Comparison of ENCODE assay signal across 1 cellular context in the genomic region with DNA sequence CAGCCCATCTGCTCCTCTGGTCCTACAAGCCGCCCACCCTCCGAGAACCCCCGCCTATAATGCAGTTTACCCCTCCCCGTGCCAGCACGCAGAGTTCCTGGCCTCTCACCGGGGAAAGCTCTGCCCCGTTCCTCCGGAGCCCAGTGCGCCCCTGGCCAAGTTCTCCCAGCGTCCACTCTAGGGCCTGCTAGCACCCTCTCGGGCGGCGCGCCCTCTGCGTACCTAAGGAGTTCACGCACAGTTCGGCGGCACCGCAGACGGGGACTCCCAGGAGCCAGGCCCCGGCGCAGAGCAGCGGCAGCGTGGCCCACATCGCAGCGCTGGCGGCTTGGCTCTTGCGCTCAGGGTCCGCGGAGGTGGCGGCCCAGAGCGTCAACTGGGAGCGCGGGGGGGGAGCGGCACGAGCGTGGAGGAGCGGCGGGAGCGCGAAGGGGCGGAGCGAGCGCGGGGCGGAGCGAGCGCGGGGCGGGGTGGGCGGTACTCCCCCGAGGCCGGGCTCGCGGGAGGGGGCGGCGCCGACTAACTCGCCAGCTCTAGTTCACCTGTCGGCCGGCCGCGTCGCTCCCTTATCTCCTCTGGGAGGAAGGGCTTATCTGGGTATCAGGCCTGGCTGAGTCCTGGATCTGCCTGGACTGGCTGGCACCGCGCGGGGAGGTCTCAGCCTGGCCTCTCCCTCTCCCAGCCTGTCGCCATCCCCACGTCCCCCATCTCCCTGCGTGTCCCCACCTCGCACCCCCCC.
TF ChIP-seq lines count a peak whose summit lies in the region.

A gene with protein sequence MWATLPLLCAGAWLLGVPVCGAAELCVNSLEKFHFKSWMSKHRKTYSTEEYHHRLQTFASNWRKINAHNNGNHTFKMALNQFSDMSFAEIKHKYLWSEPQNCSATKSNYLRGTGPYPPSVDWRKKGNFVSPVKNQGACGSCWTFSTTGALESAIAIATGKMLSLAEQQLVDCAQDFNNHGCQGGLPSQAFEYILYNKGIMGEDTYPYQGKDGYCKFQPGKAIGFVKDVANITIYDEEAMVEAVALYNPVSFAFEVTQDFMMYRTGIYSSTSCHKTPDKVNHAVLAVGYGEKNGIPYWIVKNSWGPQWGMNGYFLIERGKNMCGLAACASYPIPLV (minus strand): TSS at position 378 of the 739 bp plus-strand sequence. CDS start 65 bp downstream, at position 313.

TF ChIP-seq in HepG2, 621 proteins besides CTCF, POLR2A, EP300 and RAD21 (continued from another document and continues in another):
- TF ChIP-seq ISX (CRISPR knock-in tag; conservative IDR thresholded peaks at IDR 0.05) (no peak), NCOA1 (CRISPR knock-in tag; IDR thresholded peaks at IDR 0.05) (no peak), NONO (IDR thresholded peaks at IDR 0.05) (no peak), NONO (CRISPR knock-in tag; conservative IDR thresholded peaks at IDR 0.05) (peak; percentile 87), GATA4 (IDR thresholded peaks at IDR 0.05; ENCODE audit: borderline replicate concordance, low read depth) (no peak), KDM3A (CRISPR knock-in tag; IDR thresholded peaks at IDR 0.05; ENCODE audit: low read depth) (peak; percentile 64; the same call in 1 of the 2 replicates), JUNB (CRISPR knock-in tag; IDR thresholded peaks at IDR 0.05; ENCODE audit: borderline replicate concordance) (no peak; the same call in 1 of the 2 replicates), PCBP2 (optimal IDR thresholded peaks at IDR 0.05; ENCODE audit: low read depth, low read length, poor library complexity, severe bottlenecking) (no peak), PHF5A (CRISPR knock-in tag; IDR thresholded peaks at IDR 0.05; ENCODE audit: low read depth, unreplicated experiment) (no peak), SKI (IDR thresholded peaks at IDR 0.05; ENCODE audit: partially characterized antibody) (peak; percentile 55), ZBTB42 (CRISPR knock-in tag; IDR thresholded peaks at IDR 0.05) (no peak), TEAD3 (CRISPR knock-in tag; optimal IDR thresholded peaks at IDR 0.05; ENCODE audit: borderline replicate concordance) (peak; percentile 58), ZNF839 (CRISPR knock-in tag; IDR thresholded peaks at IDR 0.05; ENCODE audit: borderline replicate concordance) (no peak), POLR2G (IDR thresholded peaks at IDR 0.05; ENCODE audit: low read depth, low read length) (peak; percentile 80), HDAC1 (CRISPR knock-in tag; IDR thresholded peaks at IDR 0.05) (peak; percentile 73; the same call in 1 of the 2 replicates), MAF1 (CRISPR knock-in tag; IDR thresholded peaks at IDR 0.05; ENCODE audit: borderline replicate concordance) (no peak), MTF2 (CRISPR knock-in tag; IDR thresholded peaks at IDR 0.05; ENCODE audit: borderline replicate concordance) (no peak), NCOR1 (IDR thresholded peaks at IDR 0.05; ENCODE audit: borderline replicate concordance, low read length) (no peak), ASH2L (IDR thresholded peaks at IDR 0.05; ENCODE audit: insufficient read length, low read depth, low read length) (peak; percentile 62), KMT2B (CRISPR knock-in tag; IDR thresholded peaks at IDR 0.05) (peak; percentile 61), SPEN (CRISPR knock-in tag; IDR thresholded peaks at IDR 0.05; ENCODE audit: low read depth) (peak; percentile 81), U2AF2 (IDR thresholded peaks at IDR 0.05; ENCODE audit: low read depth, low read length) (no peak), BHLHE40 (IDR thresholded peaks at IDR 0.05; ENCODE audit: low read length) (peak; percentile 67), DR1 (CRISPR knock-in tag; IDR thresholded peaks at IDR 0.05) (no peak), ZKSCAN1 (IDR thresholded peaks at IDR 0.05; ENCODE audit: low read length) (no peak), MEF2D (CRISPR knock-in tag; IDR thresholded peaks at IDR 0.05) (peak; percentile 61), ZNF564 (CRISPR knock-in tag; IDR thresholded peaks at IDR 0.05) (peak; percentile 85), SMARCE1 (IDR thresholded peaks at IDR 0.05; ENCODE audit: borderline replicate concordance) (no peak), HCFC1 (IDR thresholded peaks at IDR 0.05; ENCODE audit: low read depth, low read length) (no peak)
- TF ChIP-seq, protein P1, sequence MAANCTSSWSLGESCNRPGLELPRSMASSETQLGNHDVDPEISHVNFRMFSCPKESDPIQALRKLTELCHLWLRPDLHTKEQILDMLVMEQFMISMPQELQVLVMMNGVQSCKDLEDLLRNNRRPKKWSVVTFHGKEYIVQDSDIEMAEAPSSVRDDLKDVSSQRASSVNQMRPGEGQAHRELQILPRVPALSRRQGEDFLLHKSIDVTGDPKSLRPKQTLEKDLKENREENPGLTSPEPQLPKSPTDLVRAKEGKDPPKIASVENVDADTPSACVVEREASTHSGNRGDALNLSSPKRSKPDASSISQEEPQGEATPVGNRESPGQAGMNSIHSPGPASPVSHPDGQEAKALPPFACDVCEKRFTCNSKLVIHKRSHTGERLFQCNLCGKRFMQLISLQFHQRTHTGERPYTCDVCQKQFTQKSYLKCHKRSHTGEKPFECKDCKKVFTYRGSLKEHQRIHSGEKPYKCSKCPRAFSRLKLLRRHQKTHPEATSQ (CRISPR knock-in tag; IDR thresholded peaks at IDR 0.05; ENCODE audit: borderline replicate concordance) = no peak
- TF ChIP-seq, protein P2, sequence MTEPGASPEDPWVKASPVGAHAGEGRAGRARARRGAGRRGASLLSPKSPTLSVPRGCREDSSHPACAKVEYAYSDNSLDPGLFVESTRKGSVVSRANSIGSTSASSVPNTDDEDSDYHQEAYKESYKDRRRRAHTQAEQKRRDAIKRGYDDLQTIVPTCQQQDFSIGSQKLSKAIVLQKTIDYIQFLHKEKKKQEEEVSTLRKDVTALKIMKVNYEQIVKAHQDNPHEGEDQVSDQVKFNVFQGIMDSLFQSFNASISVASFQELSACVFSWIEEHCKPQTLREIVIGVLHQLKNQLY (CRISPR knock-in tag; IDR thresholded peaks at IDR 0.05) = no peak
- TF ChIP-seq, protein P3, sequence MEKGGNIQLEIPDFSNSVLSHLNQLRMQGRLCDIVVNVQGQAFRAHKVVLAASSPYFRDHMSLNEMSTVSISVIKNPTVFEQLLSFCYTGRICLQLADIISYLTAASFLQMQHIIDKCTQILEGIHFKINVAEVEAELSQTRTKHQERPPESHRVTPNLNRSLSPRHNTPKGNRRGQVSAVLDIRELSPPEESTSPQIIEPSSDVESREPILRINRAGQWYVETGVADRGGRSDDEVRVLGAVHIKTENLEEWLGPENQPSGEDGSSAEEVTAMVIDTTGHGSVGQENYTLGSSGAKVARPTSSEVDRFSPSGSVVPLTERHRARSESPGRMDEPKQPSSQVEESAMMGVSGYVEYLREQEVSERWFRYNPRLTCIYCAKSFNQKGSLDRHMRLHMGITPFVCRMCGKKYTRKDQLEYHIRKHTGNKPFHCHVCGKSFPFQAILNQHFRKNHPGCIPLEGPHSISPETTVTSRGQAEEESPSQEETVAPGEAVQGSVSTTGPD (CRISPR knock-in tag; IDR thresholded peaks at IDR 0.05) = no peak
- TF ChIP-seq, protein P4, sequence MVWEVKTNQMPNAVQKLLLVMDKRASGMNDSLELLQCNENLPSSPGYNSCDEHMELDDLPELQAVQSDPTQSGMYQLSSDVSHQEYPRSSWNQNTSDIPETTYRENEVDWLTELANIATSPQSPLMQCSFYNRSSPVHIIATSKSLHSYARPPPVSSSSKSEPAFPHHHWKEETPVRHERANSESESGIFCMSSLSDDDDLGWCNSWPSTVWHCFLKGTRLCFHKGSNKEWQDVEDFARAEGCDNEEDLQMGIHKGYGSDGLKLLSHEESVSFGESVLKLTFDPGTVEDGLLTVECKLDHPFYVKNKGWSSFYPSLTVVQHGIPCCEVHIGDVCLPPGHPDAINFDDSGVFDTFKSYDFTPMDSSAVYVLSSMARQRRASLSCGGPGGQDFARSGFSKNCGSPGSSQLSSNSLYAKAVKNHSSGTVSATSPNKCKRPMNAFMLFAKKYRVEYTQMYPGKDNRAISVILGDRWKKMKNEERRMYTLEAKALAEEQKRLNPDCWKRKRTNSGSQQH (CRISPR knock-in tag; IDR thresholded peaks at IDR 0.05; ENCODE audit: low read depth) = peak; percentile 58; the same call in 1 of the 2 replicates
- TF ChIP-seq, protein P5, sequence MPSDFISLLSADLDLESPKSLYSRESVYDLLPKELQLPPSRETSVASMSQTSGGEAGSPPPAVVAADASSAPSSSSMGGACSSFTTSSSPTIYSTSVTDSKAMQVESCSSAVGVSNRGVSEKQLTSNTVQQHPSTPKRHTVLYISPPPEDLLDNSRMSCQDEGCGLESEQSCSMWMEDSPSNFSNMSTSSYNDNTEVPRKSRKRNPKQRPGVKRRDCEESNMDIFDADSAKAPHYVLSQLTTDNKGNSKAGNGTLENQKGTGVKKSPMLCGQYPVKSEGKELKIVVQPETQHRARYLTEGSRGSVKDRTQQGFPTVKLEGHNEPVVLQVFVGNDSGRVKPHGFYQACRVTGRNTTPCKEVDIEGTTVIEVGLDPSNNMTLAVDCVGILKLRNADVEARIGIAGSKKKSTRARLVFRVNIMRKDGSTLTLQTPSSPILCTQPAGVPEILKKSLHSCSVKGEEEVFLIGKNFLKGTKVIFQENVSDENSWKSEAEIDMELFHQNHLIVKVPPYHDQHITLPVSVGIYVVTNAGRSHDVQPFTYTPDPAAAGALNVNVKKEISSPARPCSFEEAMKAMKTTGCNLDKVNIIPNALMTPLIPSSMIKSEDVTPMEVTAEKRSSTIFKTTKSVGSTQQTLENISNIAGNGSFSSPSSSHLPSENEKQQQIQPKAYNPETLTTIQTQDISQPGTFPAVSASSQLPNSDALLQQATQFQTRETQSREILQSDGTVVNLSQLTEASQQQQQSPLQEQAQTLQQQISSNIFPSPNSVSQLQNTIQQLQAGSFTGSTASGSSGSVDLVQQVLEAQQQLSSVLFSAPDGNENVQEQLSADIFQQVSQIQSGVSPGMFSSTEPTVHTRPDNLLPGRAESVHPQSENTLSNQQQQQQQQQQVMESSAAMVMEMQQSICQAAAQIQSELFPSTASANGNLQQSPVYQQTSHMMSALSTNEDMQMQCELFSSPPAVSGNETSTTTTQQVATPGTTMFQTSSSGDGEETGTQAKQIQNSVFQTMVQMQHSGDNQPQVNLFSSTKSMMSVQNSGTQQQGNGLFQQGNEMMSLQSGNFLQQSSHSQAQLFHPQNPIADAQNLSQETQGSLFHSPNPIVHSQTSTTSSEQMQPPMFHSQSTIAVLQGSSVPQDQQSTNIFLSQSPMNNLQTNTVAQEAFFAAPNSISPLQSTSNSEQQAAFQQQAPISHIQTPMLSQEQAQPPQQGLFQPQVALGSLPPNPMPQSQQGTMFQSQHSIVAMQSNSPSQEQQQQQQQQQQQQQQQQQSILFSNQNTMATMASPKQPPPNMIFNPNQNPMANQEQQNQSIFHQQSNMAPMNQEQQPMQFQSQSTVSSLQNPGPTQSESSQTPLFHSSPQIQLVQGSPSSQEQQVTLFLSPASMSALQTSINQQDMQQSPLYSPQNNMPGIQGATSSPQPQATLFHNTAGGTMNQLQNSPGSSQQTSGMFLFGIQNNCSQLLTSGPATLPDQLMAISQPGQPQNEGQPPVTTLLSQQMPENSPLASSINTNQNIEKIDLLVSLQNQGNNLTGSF (CRISPR knock-in tag; IDR thresholded peaks at IDR 0.05) = no peak
- TF ChIP-seq, protein P6, sequence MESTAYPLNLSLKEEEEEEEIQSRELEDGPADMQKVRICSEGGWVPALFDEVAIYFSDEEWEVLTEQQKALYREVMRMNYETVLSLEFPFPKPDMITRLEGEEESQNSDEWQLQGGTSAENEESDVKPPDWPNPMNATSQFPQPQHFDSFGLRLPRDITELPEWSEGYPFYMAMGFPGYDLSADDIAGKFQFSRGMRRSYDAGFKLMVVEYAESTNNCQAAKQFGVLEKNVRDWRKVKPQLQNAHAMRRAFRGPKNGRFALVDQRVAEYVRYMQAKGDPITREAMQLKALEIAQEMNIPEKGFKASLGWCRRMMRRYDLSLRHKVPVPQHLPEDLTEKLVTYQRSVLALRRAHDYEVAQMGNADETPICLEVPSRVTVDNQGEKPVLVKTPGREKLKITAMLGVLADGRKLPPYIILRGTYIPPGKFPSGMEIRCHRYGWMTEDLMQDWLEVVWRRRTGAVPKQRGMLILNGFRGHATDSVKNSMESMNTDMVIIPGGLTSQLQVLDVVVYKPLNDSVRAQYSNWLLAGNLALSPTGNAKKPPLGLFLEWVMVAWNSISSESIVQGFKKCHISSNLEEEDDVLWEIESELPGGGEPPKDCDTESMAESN (CRISPR knock-in tag; conservative IDR thresholded peaks at IDR 0.05) = peak; percentile 71; the same call in 1 of the 2 replicates
- TF ChIP-seq, protein P7, sequence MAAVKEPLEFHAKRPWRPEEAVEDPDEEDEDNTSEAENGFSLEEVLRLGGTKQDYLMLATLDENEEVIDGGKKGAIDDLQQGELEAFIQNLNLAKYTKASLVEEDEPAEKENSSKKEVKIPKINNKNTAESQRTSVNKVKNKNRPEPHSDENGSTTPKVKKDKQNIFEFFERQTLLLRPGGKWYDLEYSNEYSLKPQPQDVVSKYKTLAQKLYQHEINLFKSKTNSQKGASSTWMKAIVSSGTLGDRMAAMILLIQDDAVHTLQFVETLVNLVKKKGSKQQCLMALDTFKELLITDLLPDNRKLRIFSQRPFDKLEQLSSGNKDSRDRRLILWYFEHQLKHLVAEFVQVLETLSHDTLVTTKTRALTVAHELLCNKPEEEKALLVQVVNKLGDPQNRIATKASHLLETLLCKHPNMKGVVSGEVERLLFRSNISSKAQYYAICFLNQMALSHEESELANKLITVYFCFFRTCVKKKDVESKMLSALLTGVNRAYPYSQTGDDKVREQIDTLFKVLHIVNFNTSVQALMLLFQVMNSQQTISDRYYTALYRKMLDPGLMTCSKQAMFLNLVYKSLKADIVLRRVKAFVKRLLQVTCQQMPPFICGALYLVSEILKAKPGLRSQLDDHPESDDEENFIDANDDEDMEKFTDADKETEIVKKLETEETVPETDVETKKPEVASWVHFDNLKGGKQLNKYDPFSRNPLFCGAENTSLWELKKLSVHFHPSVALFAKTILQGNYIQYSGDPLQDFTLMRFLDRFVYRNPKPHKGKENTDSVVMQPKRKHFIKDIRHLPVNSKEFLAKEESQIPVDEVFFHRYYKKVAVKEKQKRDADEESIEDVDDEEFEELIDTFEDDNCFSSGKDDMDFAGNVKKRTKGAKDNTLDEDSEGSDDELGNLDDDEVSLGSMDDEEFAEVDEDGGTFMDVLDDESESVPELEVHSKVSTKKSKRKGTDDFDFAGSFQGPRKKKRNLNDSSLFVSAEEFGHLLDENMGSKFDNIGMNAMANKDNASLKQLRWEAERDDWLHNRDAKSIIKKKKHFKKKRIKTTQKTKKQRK (IDR thresholded peaks at IDR 0.05; ENCODE audit: low read length) = no peak
